In the genomic region with DNA sequence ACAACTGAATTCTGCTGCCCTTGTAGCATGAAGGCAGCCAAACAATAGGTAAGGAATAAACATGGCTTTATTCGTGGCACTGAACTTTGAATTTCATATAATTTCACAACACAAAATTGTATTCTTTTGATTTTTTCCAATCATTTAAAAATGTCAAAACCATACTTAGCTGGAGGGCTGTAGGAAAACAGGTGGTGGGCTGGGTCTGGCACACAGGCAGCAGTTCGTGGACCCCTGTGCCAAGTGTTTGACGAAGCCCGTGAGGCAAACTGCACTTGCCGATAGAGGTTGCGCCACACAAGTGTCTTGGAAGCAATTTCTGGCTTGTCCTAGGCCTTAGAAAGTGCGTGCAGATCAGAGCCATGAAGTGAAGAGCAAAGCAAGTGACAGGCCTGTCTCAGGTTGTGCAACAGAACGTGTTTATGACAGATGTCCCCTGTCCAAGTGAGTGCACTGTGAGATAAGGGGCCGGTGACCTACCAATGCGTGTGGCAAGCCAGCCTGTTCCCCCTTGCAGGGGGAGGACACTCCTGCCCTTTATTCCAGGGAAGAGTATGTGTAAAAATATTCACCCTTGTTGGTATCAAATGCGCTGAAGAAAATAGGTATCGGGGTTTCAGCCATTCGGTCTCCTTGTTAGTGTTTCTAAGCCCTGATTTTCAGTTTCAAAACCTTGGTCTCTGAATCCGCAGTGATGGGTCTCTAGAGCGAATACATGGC, we compare ENCODE assay signal across 8 cellular contexts. TPM values are rescaled to one million over a fixed set of nuclear protein-coding genes. Genes with fewer than 3 reads are reported as not detected.
A peak's percentile ranks its signal among the peaks of the same experiment; 100 is the strongest.
DNase-seq lines count a peak whose midpoint lies in the region; ATAC-seq and TF ChIP-seq lines count a peak whose summit lies in the region.

No MANE protein-coding gene starts in this region.

- H3K9me3 Mint-ChIP-seq in activated CD4-positive, alpha-beta T cell treated with anti-CD3 and anti-CD28 coated beads, Interleukin-2, amount 10 ng/mL, durations not matched to agents 24 days and 14 days, result no peaks in the 10 kb centered on the region
- H3K9me3 Mint-ChIP-seq in T-cell, result no peaks in the 10 kb centered on the region

- peaks cover 18% of the 10 kb centered on the region for H3K4me1 Mint-ChIP-seq in activated CD4-positive, alpha-beta T cell treated with anti-CD3 and anti-CD28 coated beads, Interleukin-2, amount 10 ng/mL, durations not matched to agents 24 days and 14 days
- H3K4me1 Mint-ChIP-seq in T-cell, result peaks cover 44 to 47% (median 47%) of the 10 kb centered on the region in 3 donors

- intact Hi-C loops in activated CD4-positive, alpha-beta T cell treated with anti-CD3 and anti-CD28 coated beads, Interleukin-2, amount 10 ng/mL, durations not matched to agents 24 days and 14 days (cut with micrococcal nuclease), result loop anchor here (2.0 to 5.0 kb wide), 5 partner anchors 24 to 290 kb away; a partner anchor contains a TSS
- intact Hi-C loops in mucosa of descending colon (cut with DNase I, micrococcal nuclease) (no loop called here), uterus (cut with DNase I; ENCODE audit: low total_unique reads) (no loop called here)

- H3K4me3 ChIP-seq in endocrine pancreas (ENCODE audit: control insufficient read depth, insufficient read depth, low read length), result peak overlapping the region; percentile 49
- peak overlapping the region; percentile 94 for H3K4me3 ChIP-seq in mucosa of descending colon
- H3K4me3 ChIP-seq in uterus, result peak overlapping the region; percentile 82 to 97

- CTCF ChIA-PET in T-cell (lab: Charles Lee), result no interaction called here

- H3K27me3 Mint-ChIP-seq in activated CD4-positive, alpha-beta T cell treated with anti-CD3 and anti-CD28 coated beads, Interleukin-2, amount 10 ng/mL, durations not matched to agents 24 days and 14 days, result peaks cover 26% of the 10 kb centered on the region
- no peaks in the 10 kb centered on the region for H3K27me3 Mint-ChIP-seq in T-cell

- TF ChIP-seq POLR2A in uterus (IDR thresholded peaks at IDR 0.05), result no peak

- peak overlapping the region; percentile 23 for H3K9ac ChIP-seq in endocrine pancreas (ENCODE audit: control insufficient read depth, insufficient read depth, low read length)

- TF ChIP-seq CTCF in mucosa of descending colon (IDR thresholded peaks at IDR 0.05) (no peak), uterus (IDR thresholded peaks at IDR 0.05) (no peak)

- peak overlapping the region; percentile 62 for H3K27ac Mint-ChIP-seq in activated CD4-positive, alpha-beta T cell treated with anti-CD3 and anti-CD28 coated beads, Interleukin-2, amount 10 ng/mL, durations not matched to agents 24 days and 14 days
- peak overlapping the region; percentile 83 to 91 for H3K27ac Mint-ChIP-seq in T-cell

- H3K9me3 ChIP-seq in endocrine pancreas (ENCODE audit: control insufficient read depth, low read length), result no peaks in the 10 kb centered on the region
- no peaks in the 10 kb centered on the region for H3K9me3 ChIP-seq in mucosa of descending colon
- H3K9me3 ChIP-seq in uterus, result no peaks in the 10 kb centered on the region

- H3K27me3 ChIP-seq in endocrine pancreas (ENCODE audit: control insufficient read depth, insufficient read depth, low read length) (no peaks in the 10 kb centered on the region), uterus (no peaks in the 10 kb centered on the region)

- peak; percentile 8 for ATAC-seq in HG03354 (IDR thresholded peaks at IDR 0.05; ENCODE audit: poor library complexity, severe bottlenecking, unreplicated experiment)
- ATAC-seq in T-cell (replicated peaks in 1 of 4), result peak in 1 of 4 experiments; percentile 48
- ATAC-seq in mucosa of descending colon, result peak; percentile 55
- ATAC-seq in HG03097 (IDR thresholded peaks at IDR 0.05; ENCODE audit: low FRiP score, unreplicated experiment), result no peak

- H3K4me3 Mint-ChIP-seq in activated CD4-positive, alpha-beta T cell treated with anti-CD3 and anti-CD28 coated beads, Interleukin-2, amount 10 ng/mL, durations not matched to agents 24 days and 14 days, result peak overlapping the region; percentile 89
- peak overlapping the region; percentile 88 to 93 (median 89) for H3K4me3 Mint-ChIP-seq in T-cell

- no peak for DNase-seq in activated CD4-positive, alpha-beta T cell treated with anti-CD3 and anti-CD28 coated beads, Interleukin-2, amount 10 ng/mL, durations not matched to agents 24 days and 14 days
- no peak for DNase-seq in activated CD4-positive, alpha-beta T cell treated with anti-CD3 and anti-CD28 coated beads, Interleukin-2, amount 50 U/mL, for 1 hour
- DNase-seq in T-cell (peak in 5 of 34 experiments; percentile 1 to 13 (median 6)), mucosa of descending colon (peak in 2 of 3 donors; percentile 61), uterus (peak; percentile 24 to 33)

- H3K4me1 ChIP-seq in endocrine pancreas (ENCODE audit: control insufficient read depth, insufficient read depth, low read length) (peaks cover 21% of the 10 kb centered on the region), mucosa of descending colon (ENCODE audit: low read depth) (peaks cover 41% of the 10 kb centered on the region), uterus (no peaks in the 10 kb centered on the region)

- POLR2A ChIA-PET in T-cell (lab: Charles Lee), result no interaction called here

- H3K36me3 Mint-ChIP-seq in activated CD4-positive, alpha-beta T cell treated with anti-CD3 and anti-CD28 coated beads, Interleukin-2, amount 10 ng/mL, durations not matched to agents 24 days and 14 days (ENCODE audit: low read depth), result no peaks in the 10 kb centered on the region
- no peaks in the 10 kb centered on the region for H3K36me3 Mint-ChIP-seq in T-cell

- H3K36me3 ChIP-seq in endocrine pancreas (ENCODE audit: control insufficient read depth, insufficient read depth, low read length) (no peaks in the 10 kb centered on the region), mucosa of descending colon (ENCODE audit: low read depth) (no peaks in the 10 kb centered on the region), uterus (no peaks in the 10 kb centered on the region)

- peak overlapping the region; percentile 91 for H3K27ac ChIP-seq in uterus

RNA-seq across cellular contexts. Expression of a gene that starts 0.8 kb away (rescaled TPM):
- total RNA-seq in activated CD4-positive, alpha-beta T cell treated with anti-CD3 and anti-CD28 coated beads, Interleukin-2, amount 10 ng/mL, durations not matched to agents 24 days and 14 days, result 13.9 and 15.3 TPM in 2 replicates
- total RNA-seq in T-cell, result 10 to 100 TPM in 4 of 5 donors, 1 to 10 TPM in 1; 9.8 to 13.8 (median 11.9) TPM
- total RNA-seq in mucosa of descending colon, result 10 to 100 TPM; 86.7 to 98.2 (median 97.2) TPM
- total RNA-seq in uterus, result 100 to 1,000 TPM in 1 of 4 donors, 10 to 100 TPM in 3; 22.5 to 105 (median 51.1) TPM

RNA-seq across cellular contexts. Expression of a gene that starts 42.6 kb away (rescaled TPM):
- 0.44 and 0.50 TPM in 2 replicates for total RNA-seq in activated CD4-positive, alpha-beta T cell treated with anti-CD3 and anti-CD28 coated beads, Interleukin-2, amount 10 ng/mL, durations not matched to agents 24 days and 14 days
- under 1 TPM; 0.26 to 0.95 (median 0.69) TPM for total RNA-seq in T-cell
- under 1 TPM in 2 of 3 donors, not detected in 1; 0.07 to 0.28 TPM for total RNA-seq in mucosa of descending colon
- under 1 TPM in 1 of 4 donors, not detected in 3; 0.14 TPM for total RNA-seq in uterus

Comparison
In these comparisons a context has a peak if more than half of its experiments do, and no peak if none do; other contexts are left out.
1. DNase-seq: peak in mucosa of descending colon (2 of 3) and uterus (2 of 2); none in activated CD4-positive, alpha-beta T cell treated with anti-CD3 and anti-CD28 coated beads, Interleukin-2, amount 10 ng/mL, durations not matched to agents 24 days and 14 days (single experiment) and activated CD4-positive, alpha-beta T cell treated with anti-CD3 and anti-CD28 coated beads, Interleukin-2, amount 50 U/mL, for 1 hour (single experiment).
2. Peak in every context shown above with its lines, with median percentiles within 50 percentile points of each other: H3K4me3 ChIP-seq.